Comparison of ENCODE assay signal across 1 cellular context in genomic region chr6:3549314-3549940, GRCh38.
TF ChIP-seq lines count a peak whose summit lies in the region.

No MANE protein-coding gene starts in this region.

TF ChIP-seq in K562, 482 proteins besides CTCF, POLR2A, EP300 and RAD21 (continued from another document):
- no peak for TF ChIP-seq THRB (CRISPR knock-in tag; conservative IDR thresholded peaks at IDR 0.05)
- TF ChIP-seq DMBX1 (CRISPR knock-in tag; IDR thresholded peaks at IDR 0.05; ENCODE audit: borderline replicate concordance) = no peak
- no peak for TF ChIP-seq DDX20 (tag; IDR thresholded peaks at IDR 0.05; ENCODE audit: low read depth)
- no peak for TF ChIP-seq CBX5 (IDR thresholded peaks at IDR 0.05; ENCODE audit: borderline replicate concordance, low read depth)
- TF ChIP-seq PML (IDR thresholded peaks at IDR 0.05; ENCODE audit: low read length) = no peak
- TF ChIP-seq TBP (optimal IDR thresholded peaks at IDR 0.05; ENCODE audit: low read depth, low read length) = no peak
- TF ChIP-seq C11orf30 (IDR thresholded peaks at IDR 0.05; ENCODE audit: low read depth) = no peak; the same call in 1 of the 2 replicates
- TF ChIP-seq, protein P1, sequence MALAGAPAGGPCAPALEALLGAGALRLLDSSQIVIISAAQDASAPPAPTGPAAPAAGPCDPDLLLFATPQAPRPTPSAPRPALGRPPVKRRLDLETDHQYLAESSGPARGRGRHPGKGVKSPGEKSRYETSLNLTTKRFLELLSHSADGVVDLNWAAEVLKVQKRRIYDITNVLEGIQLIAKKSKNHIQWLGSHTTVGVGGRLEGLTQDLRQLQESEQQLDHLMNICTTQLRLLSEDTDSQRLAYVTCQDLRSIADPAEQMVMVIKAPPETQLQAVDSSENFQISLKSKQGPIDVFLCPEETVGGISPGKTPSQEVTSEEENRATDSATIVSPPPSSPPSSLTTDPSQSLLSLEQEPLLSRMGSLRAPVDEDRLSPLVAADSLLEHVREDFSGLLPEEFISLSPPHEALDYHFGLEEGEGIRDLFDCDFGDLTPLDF (CRISPR knock-in tag; IDR thresholded peaks at IDR 0.05) = no peak
- TF ChIP-seq, protein P2, sequence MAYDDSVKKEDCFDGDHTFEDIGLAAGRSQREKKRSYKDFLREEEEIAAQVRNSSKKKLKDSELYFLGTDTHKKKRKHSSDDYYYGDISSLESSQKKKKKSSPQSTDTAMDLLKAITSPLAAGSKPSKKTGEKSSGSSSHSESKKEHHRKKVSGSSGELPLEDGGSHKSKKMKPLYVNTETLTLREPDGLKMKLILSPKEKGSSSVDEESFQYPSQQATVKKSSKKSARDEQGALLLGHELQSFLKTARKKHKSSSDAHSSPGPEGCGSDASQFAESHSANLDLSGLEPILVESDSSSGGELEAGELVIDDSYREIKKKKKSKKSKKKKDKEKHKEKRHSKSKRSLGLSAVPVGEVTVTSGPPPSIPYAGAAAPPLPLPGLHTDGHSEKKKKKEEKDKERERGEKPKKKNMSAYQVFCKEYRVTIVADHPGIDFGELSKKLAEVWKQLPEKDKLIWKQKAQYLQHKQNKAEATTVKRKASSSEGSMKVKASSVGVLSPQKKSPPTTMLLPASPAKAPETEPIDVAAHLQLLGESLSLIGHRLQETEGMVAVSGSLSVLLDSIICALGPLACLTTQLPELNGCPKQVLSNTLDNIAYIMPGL (CRISPR knock-in tag; IDR thresholded peaks at IDR 0.05) = no peak
- TF ChIP-seq ZNF444 (CRISPR knock-in tag; IDR thresholded peaks at IDR 0.05) = no peak
- no peak for TF ChIP-seq ZNF184 (CRISPR knock-in tag; IDR thresholded peaks at IDR 0.05)
- no peak for TF ChIP-seq EZH2 (IDR thresholded peaks at IDR 0.05; ENCODE audit: borderline replicate concordance, low read depth, low read length)
- no peak for TF ChIP-seq KLF16 (IDR thresholded peaks at IDR 0.05)
- TF ChIP-seq ELF2 (CRISPR knock-in tag; IDR thresholded peaks at IDR 0.05) = no peak
- TF ChIP-seq ZKSCAN1 (IDR thresholded peaks at IDR 0.05; ENCODE audit: low read depth, low read length) = no peak
- TF ChIP-seq NR1H2 (CRISPR knock-in tag; IDR thresholded peaks at IDR 0.05) = no peak
- TF ChIP-seq ZNF316 (IDR thresholded peaks at IDR 0.05) = 0 out of 2 replicates have a peak, but pooled peaks have one; percentile 41
- TF ChIP-seq, protein P3, sequence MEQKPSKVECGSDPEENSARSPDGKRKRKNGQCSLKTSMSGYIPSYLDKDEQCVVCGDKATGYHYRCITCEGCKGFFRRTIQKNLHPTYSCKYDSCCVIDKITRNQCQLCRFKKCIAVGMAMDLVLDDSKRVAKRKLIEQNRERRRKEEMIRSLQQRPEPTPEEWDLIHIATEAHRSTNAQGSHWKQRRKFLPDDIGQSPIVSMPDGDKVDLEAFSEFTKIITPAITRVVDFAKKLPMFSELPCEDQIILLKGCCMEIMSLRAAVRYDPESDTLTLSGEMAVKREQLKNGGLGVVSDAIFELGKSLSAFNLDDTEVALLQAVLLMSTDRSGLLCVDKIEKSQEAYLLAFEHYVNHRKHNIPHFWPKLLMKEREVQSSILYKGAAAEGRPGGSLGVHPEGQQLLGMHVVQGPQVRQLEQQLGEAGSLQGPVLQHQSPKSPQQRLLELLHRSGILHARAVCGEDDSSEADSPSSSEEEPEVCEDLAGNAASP (IDR thresholded peaks at IDR 0.05) = no peak
- TF ChIP-seq ZBTB17 (CRISPR knock-in tag; IDR thresholded peaks at IDR 0.05) = no peak
- no peak for TF ChIP-seq BCL6 (CRISPR knock-in tag; IDR thresholded peaks at IDR 0.05)
- no peak for TF ChIP-seq PBX2 (CRISPR knock-in tag; IDR thresholded peaks at IDR 0.05; ENCODE audit: low read depth)
- TF ChIP-seq PBX2 (tag; conservative IDR thresholded peaks at IDR 0.05; ENCODE audit: low read depth) = no peak
- peak; percentile 50 for TF ChIP-seq MAFG (tag; conservative IDR thresholded peaks at IDR 0.05)
- no peak for TF ChIP-seq ETV6 (IDR thresholded peaks at IDR 0.05; ENCODE audit: borderline replicate concordance in 1 of 2, low read depth in 2 of 2, low read length in 1 of 2)
- no peak for TF ChIP-seq ETV6 (CRISPR knock-in tag; IDR thresholded peaks at IDR 0.05; ENCODE audit: borderline replicate concordance)
- TF ChIP-seq HSF4 (CRISPR knock-in tag; IDR thresholded peaks at IDR 0.05; ENCODE audit: borderline replicate concordance) = no peak
- TF ChIP-seq, protein P4, sequence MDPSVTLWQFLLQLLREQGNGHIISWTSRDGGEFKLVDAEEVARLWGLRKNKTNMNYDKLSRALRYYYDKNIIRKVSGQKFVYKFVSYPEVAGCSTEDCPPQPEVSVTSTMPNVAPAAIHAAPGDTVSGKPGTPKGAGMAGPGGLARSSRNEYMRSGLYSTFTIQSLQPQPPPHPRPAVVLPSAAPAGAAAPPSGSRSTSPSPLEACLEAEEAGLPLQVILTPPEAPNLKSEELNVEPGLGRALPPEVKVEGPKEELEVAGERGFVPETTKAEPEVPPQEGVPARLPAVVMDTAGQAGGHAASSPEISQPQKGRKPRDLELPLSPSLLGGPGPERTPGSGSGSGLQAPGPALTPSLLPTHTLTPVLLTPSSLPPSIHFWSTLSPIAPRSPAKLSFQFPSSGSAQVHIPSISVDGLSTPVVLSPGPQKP (CRISPR knock-in tag; IDR thresholded peaks at IDR 0.05) = no peak
- TF ChIP-seq ATF3 (IDR thresholded peaks at IDR 0.05) = peak; percentile 16; the same call in 1 of the 2 replicates
- TF ChIP-seq ATF3 (CRISPR knock-in tag; conservative IDR thresholded peaks at IDR 0.05) = no peak
- TF ChIP-seq ZNF384 (IDR thresholded peaks at IDR 0.05; ENCODE audit: low read depth, low read length) = no peak
- no peak for TF ChIP-seq CEBPG (CRISPR knock-in tag; IDR thresholded peaks at IDR 0.05)
- TF ChIP-seq CEBPG (tag; conservative IDR thresholded peaks at IDR 0.05 in 1 of 2, IDR thresholded peaks at IDR 0.05 in 1 of 2) = peak in 1 of 2 experiments; percentile 46; a peak in 2 of 4 replicates
- TF ChIP-seq SP2 (IDR thresholded peaks at IDR 0.05; ENCODE audit: extremely low read depth, low read depth, low read length, poor library complexity, severe bottlenecking) = no peak
